5 cellular contexts compared by ENCODE assay signal in genomic region chr2:232338094-232338758, GRCh38. TPM values are rescaled to one million over a fixed set of nuclear protein-coding genes. Genes with fewer than 3 reads are reported as not detected.
"Had no signal": no experiment of that assay in that cellular context is flagged by ENCODE, and none has a peak within 500 bp of the region (broad histone marks: within the 10 kb centered on the region; RNA-seq: fewer than 3 reads in every experiment).

No MANE protein-coding gene starts in this region.

RNA-seq across cellular contexts. Expression of gene ALPP, which starts 40.3 kb away (rescaled TPM):
- total RNA-seq: activated CD4-positive, alpha-beta memory T cell treated with anti-CD3 and anti-CD28 coated beads, Interleukin-2, amount 10 ng/mL, durations not matched to agents 7 days and 5 days; activated CD4-positive, alpha-beta T cell treated with anti-CD3 and anti-CD28 coated beads, Interleukin-2, amount 10 ng/mL, durations not matched to agents 7 days and 5 days; ascending aorta; IMR-90; T-helper 1 cell treated with Interleukin-12 subunit alpha and Interleukin-12 subunit beta and Interleukin-4 antibody, amounts not matched to agents 30 ng/mL and 1 ng/mL, for 36 hours had no signal
